8 cellular contexts compared by ENCODE assay signal in the genomic region with DNA sequence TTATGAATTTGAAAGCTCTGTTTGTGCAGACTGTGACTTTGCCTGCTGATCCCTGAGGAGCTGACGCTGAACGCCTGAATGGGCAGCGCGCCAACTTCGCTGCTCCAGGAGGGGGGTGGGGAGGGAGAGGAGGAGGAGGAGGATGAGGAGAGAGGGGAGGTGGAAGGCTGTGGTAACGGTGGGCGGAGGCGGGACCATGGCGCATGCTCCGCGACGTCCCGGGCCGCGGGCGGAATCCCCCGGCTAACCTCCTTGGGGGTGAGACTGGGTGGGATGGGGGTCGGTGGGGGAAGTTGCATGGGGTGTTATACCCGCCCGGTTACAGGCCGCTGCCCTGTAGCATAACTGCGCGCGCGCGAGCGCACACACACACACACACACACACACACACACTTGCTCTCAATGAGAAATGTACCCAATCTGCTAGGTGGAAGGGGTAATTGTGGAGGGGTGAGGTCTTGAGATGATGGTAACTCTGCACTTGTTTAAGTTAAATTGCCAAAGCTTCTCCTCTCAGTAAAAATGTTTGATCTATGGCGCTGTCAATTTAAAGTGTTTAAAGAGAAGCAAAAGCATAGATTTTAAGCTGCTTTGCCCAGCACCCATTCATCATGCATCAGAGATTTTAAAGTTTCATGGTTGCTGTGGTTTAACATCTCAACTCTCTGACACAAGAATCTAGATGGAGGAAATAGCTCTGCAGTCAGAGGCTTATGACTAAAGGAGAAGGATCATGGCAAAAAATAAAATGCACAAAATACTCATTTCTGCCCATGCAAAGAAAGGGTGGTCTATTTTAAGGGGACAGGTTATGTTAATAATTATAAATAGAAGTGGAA.
A peak's percentile ranks its signal among the peaks of the same experiment; 100 is the strongest.
DNase-seq lines count a peak whose midpoint lies in the region; ATAC-seq and TF ChIP-seq lines count a peak whose summit lies in the region.

No MANE protein-coding gene starts in this region.

- H3K27ac Mint-ChIP-seq in Caco-2 (ENCODE audit: unreplicated experiment), result no peak overlapping the region

- H3K27ac ChIP-seq in ascending aorta, result no peak overlapping the region

- CTCF ChIA-PET in Caco-2 (lab: Charles Lee), result no interaction called here

- H3K9me3 Mint-ChIP-seq in Caco-2 (ENCODE audit: unreplicated experiment), result no peaks in the 10 kb centered on the region

- no TSS peak for BruUV-seq in Caco-2 (replicated peaks; lab: Mats Ljungman, UMichigan)

- H3K9me3 ChIP-seq in ascending aorta (no peaks in the 10 kb centered on the region), Caco-2 (no peaks in the 10 kb centered on the region)

- peak; percentile 64 to 66 for DNase-seq in NOMO-1 (lab: John Stamatoyannopoulos, UW; ENCODE audit: unreplicated experiment in 2 of 2)
- no peak for DNase-seq in NOMO-1 treated with dmso at 0.1 percent for 144 hours (lab: John Stamatoyannopoulos, UW; ENCODE audit: unreplicated experiment)
- DNase-seq in NOMO-1 treated with DMSO at 0.1 percent for 48 hours (lab: John Stamatoyannopoulos, UW; ENCODE audit: unreplicated experiment), result peak; percentile 46
- no peak for DNase-seq in ascending aorta (ENCODE audit: low spot score in 2 of 2)
- peak in 47 of 51 donors; percentile 11 to 83 (median 57) for DNase-seq in hypothalamus (lab: John Stamatoyannopoulos, UW)
- DNase-seq in putamen (ENCODE audit: low spot score), result peak; percentile 87
- no peak for DNase-seq in Caco-2

- peak overlapping the region; percentile 66 to 83 for H3K4me3 ChIP-seq in ascending aorta
- H3K4me3 ChIP-seq in Caco-2 (ENCODE audit: low read depth, low read length), result no peak overlapping the region

- no peaks in the 10 kb centered on the region for H3K36me3 Mint-ChIP-seq in Caco-2 (ENCODE audit: insufficient read depth, unreplicated experiment)

- ATAC-seq in HG02798 (IDR thresholded peaks at IDR 0.05; ENCODE audit: poor library complexity, unreplicated experiment), result peak; percentile 59

- H3K4me1 ChIP-seq in ascending aorta (peaks cover 0 to 3% of the 10 kb centered on the region in 2 donors), Caco-2 (no peaks in the 10 kb centered on the region)

- H3K36me3 ChIP-seq in ascending aorta, result no peaks in the 10 kb centered on the region
- no peaks in the 10 kb centered on the region for H3K36me3 ChIP-seq in Caco-2 (ENCODE audit: control insufficient read depth, insufficient read depth, low read length)

- no peaks in the 10 kb centered on the region for H3K27me3 Mint-ChIP-seq in Caco-2 (ENCODE audit: insufficient read depth, unreplicated experiment)

- H3K4me1 Mint-ChIP-seq in Caco-2 (ENCODE audit: low read depth, unreplicated experiment), result no peaks in the 10 kb centered on the region

- TF ChIP-seq CTCF in ascending aorta (IDR thresholded peaks at IDR 0.05), result no peak
- TF ChIP-seq CTCF in Caco-2 (IDR thresholded peaks at IDR 0.05; ENCODE audit: insufficient read depth in 1 of 2, low read depth in 1 of 2, low read length in 1 of 2, severe bottlenecking in 1 of 2, unreplicated experiment in 1 of 2), result no peak

- intact Hi-C loops in ascending aorta (cut with DNase I), result loop anchor here (5.0 kb wide), 1 partner anchor 75 kb away; the partner anchor contains the start of gene TBCA
- intact Hi-C loops in Caco-2 (cut with micrococcal nuclease; ENCODE audit: unreplicated experiment), result no loop called here

- no peak overlapping the region for H3K4me3 Mint-ChIP-seq in Caco-2 (ENCODE audit: unreplicated experiment)

- H3K27me3 ChIP-seq in ascending aorta (no peaks in the 10 kb centered on the region), Caco-2 (replicated peaks; ENCODE audit: control insufficient read depth, insufficient read depth, low read length) (no peaks in the 10 kb centered on the region)

- POLR2A ChIA-PET in Caco-2 (lab: Charles Lee), result no interaction called here

Comparison
In these comparisons a context has a peak if more than half of its experiments do, and no peak if none do; other contexts are left out.
1. DNase-seq: peak in NOMO-1 (2 of 2), NOMO-1 treated with DMSO at 0.1 percent for 48 hours (single experiment), hypothalamus (47 of 51) and putamen (single experiment); none in NOMO-1 treated with dmso at 0.1 percent for 144 hours (single experiment), ascending aorta (0 of 2) and Caco-2 (0 of 2).